30 cellular contexts compared by ENCODE assay signal in genomic region chr3:196085534-196085933, GRCh38. TPM values are rescaled to one million over a fixed set of nuclear protein-coding genes. Genes with fewer than 3 reads are reported as not detected.
A peak's percentile ranks its signal among the peaks of the same experiment; 100 is the strongest.
DNase-seq lines count a peak whose midpoint lies in the region; ATAC-seq, FAIRE-seq and TF ChIP-seq lines count a peak whose summit lies in the region.
"Had no signal": no experiment of that assay in that cellular context is flagged by ENCODE, and none has a peak within 500 bp of the region (broad histone marks: within the 10 kb centered on the region; RNA-seq: fewer than 3 reads in every experiment).

No MANE protein-coding gene starts in this region.

- no peak for FAIRE-seq in pancreas (lab: Jason Lieb, UNC)
- FAIRE-seq: frontal cortex, HepG2, kidney, TTC549 had no signal

- H3K79me2 ChIP-seq in OCI-LY3 (ENCODE audit: low read length) = peaks cover 22% of the 10 kb centered on the region

- peak overlapping the region; percentile 64 for H2AFZ ChIP-seq in OCI-LY3 (ENCODE audit: low read depth, low read length)

- H3K9me3 ChIP-seq in BLaER1 (no peaks in the 10 kb centered on the region), HEK293 (ENCODE audit: control insufficient read depth, insufficient read depth, low read depth, low read length) (no peaks in the 10 kb centered on the region), OCI-LY3 (ENCODE audit: insufficient read depth, low read length) (no peaks in the 10 kb centered on the region), pancreas (no peaks in the 10 kb centered on the region)
- H3K9me3 ChIP-seq: adrenal gland, HAP-1, psoas muscle, sigmoid colon, tibial nerve had no signal

- H3K4me1 ChIP-seq in BLaER1 = peaks cover 51% of the 10 kb centered on the region
- no peaks in the 10 kb centered on the region for H3K4me1 ChIP-seq in HEK293 (ENCODE audit: control insufficient read depth, insufficient read depth, low read length)
- H3K4me1 ChIP-seq in OCI-LY3 (ENCODE audit: low read length) = peaks cover 15% of the 10 kb centered on the region
- H3K4me1 ChIP-seq in pancreas = peaks cover 0 to 8% (median 7%) of the 10 kb centered on the region in 3 donors

- WGBS in pancreas, 2 donors = 80 to 81% methylated on average over 6 of the region's 6 CpGs

- no peaks in the 10 kb centered on the region for H3K9me3 Mint-ChIP-seq in naive B cell
- H3K9me3 Mint-ChIP-seq: activated CD4-positive, alpha-beta memory T cell treated with anti-CD3 and anti-CD28 coated beads, Interleukin-2, amount 10 ng/mL, durations not matched to agents 7 days and 5 days; activated naive CD4-positive, alpha-beta T cell treated with anti-CD3 and anti-CD28 coated beads for 36 hours had no signal

- peak overlapping the region in 3 of 8 donors; percentile 2 to 66 (median 30) for H3K4me3 Mint-ChIP-seq in naive B cell
- H3K4me3 Mint-ChIP-seq: activated CD4-positive, alpha-beta memory T cell treated with anti-CD3 and anti-CD28 coated beads, Interleukin-2, amount 10 ng/mL, durations not matched to agents 7 days and 5 days; activated naive CD4-positive, alpha-beta T cell treated with anti-CD3 and anti-CD28 coated beads for 36 hours had no signal

- POLR2A ChIA-PET in HEK293 (lab: Yijun Ruan, JAX) = no interaction called here

- H3K27ac Mint-ChIP-seq in naive B cell = peak overlapping the region in 5 of 6 donors; percentile 11 to 80 (median 56)
- H3K27ac Mint-ChIP-seq: activated CD4-positive, alpha-beta memory T cell treated with anti-CD3 and anti-CD28 coated beads, Interleukin-2, amount 10 ng/mL, durations not matched to agents 7 days and 5 days; activated naive CD4-positive, alpha-beta T cell treated with anti-CD3 and anti-CD28 coated beads for 36 hours had no signal

- TF ChIP-seq CTCF in HEK293 (tag by site-specific recombination; IDR thresholded peaks at IDR 0.05) (no peak), OCI-LY3 (IDR thresholded peaks at IDR 0.05; ENCODE audit: low read depth, low read length) (no peak), pancreas (IDR thresholded peaks at IDR 0.05) (no peak)

- H3K4me3 ChIP-seq in BLaER1 = no peak overlapping the region
- no peak overlapping the region for H3K4me3 ChIP-seq in HEK293 (ENCODE audit: low read depth, low read length)
- no peak overlapping the region for H3K4me3 ChIP-seq in OCI-LY3 (ENCODE audit: low read length)
- no peak overlapping the region for H3K4me3 ChIP-seq in pancreas
- H3K4me3 ChIP-seq: adrenal gland, HAP-1, psoas muscle, sigmoid colon, tibial nerve had no signal

- H3K27ac ChIP-seq in BLaER1 (no peak overlapping the region), HEK293 (ENCODE audit: extremely low read depth, low read depth, low read length) (no peak overlapping the region), OCI-LY3 (ENCODE audit: low read length) (no peak overlapping the region), pancreas (no peak overlapping the region)
- H3K27ac ChIP-seq: adrenal gland, C4-2B, psoas muscle, RWPE1, sigmoid colon, tibial nerve had no signal

- H3K27me3 Mint-ChIP-seq in naive B cell = no peaks in the 10 kb centered on the region

- H3K27me3 ChIP-seq in BLaER1 (no peaks in the 10 kb centered on the region), OCI-LY3 (ENCODE audit: low read depth, low read length) (no peaks in the 10 kb centered on the region), pancreas (no peaks in the 10 kb centered on the region)
- H3K27me3 ChIP-seq: adrenal gland, sigmoid colon, tibial nerve had no signal

- H3K36me3 ChIP-seq in BLaER1 = no peaks in the 10 kb centered on the region
- H3K36me3 ChIP-seq in HEK293 (ENCODE audit: control insufficient read depth in 2 of 2, insufficient read depth in 1 of 2, low read length in 2 of 2) = no peaks in the 10 kb centered on the region
- H3K36me3 ChIP-seq in OCI-LY3 (replicated peaks; ENCODE audit: low read depth, low read length) = peaks cover 7% of the 10 kb centered on the region
- no peaks in the 10 kb centered on the region for H3K36me3 ChIP-seq in pancreas
- H3K36me3 ChIP-seq: adrenal gland, HAP-1, sigmoid colon, tibial nerve had no signal

- H3K36me3 Mint-ChIP-seq in naive B cell = no peaks in the 10 kb centered on the region

- H3K4me1 Mint-ChIP-seq in naive B cell = peaks cover 12 to 19% (median 19%) of the 10 kb centered on the region in 3 donors

- ATAC-seq in naive B cell (ENCODE audit: low read depth in 2 of 2) (no peak), pancreas (no peak)
- ATAC-seq: HepG2, left ventricle myocardium superior, psoas muscle had no signal

- H3K4me2 ChIP-seq in BLaER1 = peak overlapping the region; percentile 50
- H3K4me2 ChIP-seq in OCI-LY3 (ENCODE audit: low read length) = peak overlapping the region; percentile 34

- CTCF ChIA-PET in HEK293 (lab: Yijun Ruan, JAX) = interaction anchor here (1.0 kb wide), 1 partner anchor 32 kb away, joined by 3 read pairs; no protein-coding TSS in a partner anchor

- intact Hi-C loops in head of caudate nucleus (cut with DNase I) = no loop called here
- intact Hi-C loops in pancreas (cut with DNase I) = no loop called here

- no peak for DNase-seq in naive B cell
- no peak for DNase-seq in central memory CD4-positive, alpha-beta T cell
- no peak for DNase-seq in head of caudate nucleus
- DNase-seq in stimulated activated CD4-positive, alpha-beta T cell treated with anti-CD3 and anti-CD28 coated beads, Interleukin-2, amount 100 ng/mL, for 48 hours = no peak
- no peak for DNase-seq in pancreas
- DNase-seq: activated CD4-positive, alpha-beta memory T cell treated with anti-CD3 and anti-CD28 coated beads, Interleukin-2, amount 10 ng/mL, durations not matched to agents 7 days and 5 days; activated CD4-positive, CD25-positive, alpha-beta regulatory T cell treated with anti-CD3 and anti-CD28 coated beads, Interleukin-2, amount 50 U/mL, for 72 hours; activated CD8-positive, alpha-beta memory T cell treated with anti-CD3 and anti-CD28 coated beads, Interleukin-2, amount 50 U/mL, for 4 hours; activated naive CD4-positive, alpha-beta T cell treated with anti-CD3 and anti-CD28 coated beads for 36 hours; COR-L47; DMS53; kidney; left ventricle myocardium superior; NCI-H1105 treated with DMSO at 0.1 percent for 48 hours; NCI-H187 treated with DMSO at 0.1 percent for 48 hours; NCI-H524 treated with DMSO at 0.1 percent for 48 hours; psoas muscle; sigmoid colon; stimulated activated CD4-positive, alpha-beta T cell treated with anti-CD3 and anti-CD28 coated beads, Interleukin-4, amount 100 ng/mL, for 24 hours had no signal

- H3K9ac ChIP-seq in BLaER1 (no peak overlapping the region), OCI-LY3 (ENCODE audit: low read length) (no peak overlapping the region)

- peaks cover 11% of the 10 kb centered on the region for H4K20me1 ChIP-seq in BLaER1
- H4K20me1 ChIP-seq in OCI-LY3 (ENCODE audit: insufficient read depth, low read length) = peaks cover 10% of the 10 kb centered on the region

TF ChIP-seq in HEK293, 187 proteins besides CTCF, POLR2A, EP300 and RAD21:
- no peak for TF ChIP-seq ZNF114 (tag by site-specific recombination; IDR thresholded peaks at IDR 0.05)
- TF ChIP-seq PRDM1 (tag by site-specific recombination; IDR thresholded peaks at IDR 0.05) = 0 out of 2 replicates have a peak, but pooled peaks have one; percentile 27

RNA-seq across cellular contexts. Expression of gene TFRC, which starts 3.6 kb away (rescaled TPM):
- polyA plus RNA-seq in naive B cell (ENCODE audit: low read depth in 6 of 6) = 10 to 100 TPM; 15.0 to 33.8 (median 25.4) TPM
- 10 to 100 TPM; 18.7 to 45.6 (median 31.2) TPM for total RNA-seq in pancreas
- 10 to 100 TPM in 1 of 2 donors, 1 to 10 TPM in 1; 7.8 to 20.9 TPM for polyA plus RNA-seq in pancreas
